In the genomic region with DNA sequence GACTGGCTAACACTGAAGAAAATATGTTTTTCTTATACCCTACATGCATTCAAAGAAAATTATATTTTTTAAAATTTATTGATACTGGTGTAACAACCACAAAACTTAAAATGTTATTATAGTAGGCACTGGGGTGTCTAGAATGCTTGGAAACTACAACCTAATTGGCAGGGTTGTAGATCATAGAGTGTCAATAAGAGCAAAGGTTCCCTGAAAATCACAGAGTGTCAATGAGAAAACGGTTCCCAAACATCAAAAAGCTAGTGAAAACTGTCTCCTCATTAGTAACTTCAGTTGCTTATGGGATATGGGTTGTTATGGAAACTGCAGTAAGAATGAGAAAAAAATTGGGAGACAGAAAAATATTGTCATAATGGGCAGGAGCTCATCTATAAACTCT, we compare ENCODE assay signal across 11 cellular contexts.
"Had no signal": no experiment of that assay in that cellular context is flagged by ENCODE, and none has a peak within 500 bp of the region (broad histone marks: within the 10 kb centered on the region; RNA-seq: fewer than 3 reads in every experiment).

No MANE protein-coding gene starts in this region.

- H3K4me3 ChIP-seq: GM23248, GM23338, HAP-1 had no signal

- H3K9me3 ChIP-seq: HAP-1 had no signal

- H3K4me2 ChIP-seq: GM23338 had no signal

- H3K9ac ChIP-seq: GM23248 had no signal

- H3K27ac ChIP-seq: GM23248 had no signal

- FAIRE-seq: H1, H54 had no signal

- ATAC-seq: GM23338, HCT116 had no signal

- H2AFZ ChIP-seq: GM23248, GM23338 had no signal

- DNase-seq: GM23248, GOT3, H7, H9, HCEC 1CT, HFFc6 had no signal

- H3K36me3 ChIP-seq: HAP-1 had no signal
